In genomic region chr19:48391100-48392005, GRCh38 we compare ENCODE assay signal across 8 cellular contexts. TPM values are rescaled to one million over a fixed set of nuclear protein-coding genes. Genes with fewer than 3 reads are reported as not detected.
DNase-seq lines count a peak whose midpoint lies in the region; ATAC-seq and TF ChIP-seq lines count a peak whose summit lies in the region.

Gene KDELR1, minus strand, starts transcription at chr19:48391551. Its CDS starts 193 bp downstream, at chr19:48391358.

- peaks cover 34% of the 10 kb centered on the region for H3K4me1 ChIP-seq in CD8-positive, alpha-beta memory T cell (ENCODE audit: insufficient read depth, low read length)
- H3K4me1 ChIP-seq in uterus: peaks cover 0 to 16% of the 10 kb centered on the region in 2 donors

- TF ChIP-seq CTCF in uterus (IDR thresholded peaks at IDR 0.05): peak; percentile 87 to 92 (median 88)

- H3K36me3 Mint-ChIP-seq in CD8-positive, alpha-beta memory T cell: peaks cover 0 to 34% (median 6%) of the 10 kb centered on the region in 3 donors

- peak; percentile 51 to 73 for TF ChIP-seq POLR2A in uterus (IDR thresholded peaks at IDR 0.05)

- peak; percentile 74 for ATAC-seq in GM19463 (IDR thresholded peaks at IDR 0.05; ENCODE audit: unreplicated experiment)
- peak; percentile 94 for ATAC-seq in left cardiac atrium

- H3K4me1 Mint-ChIP-seq in CD8-positive, alpha-beta memory T cell: peaks cover 26 to 56% (median 32%) of the 10 kb centered on the region in 3 donors

- POLR2A ChIA-PET in CD8-positive, alpha-beta memory T cell (lab: Charles Lee): interaction anchor here (0.7 to 1.2 kb wide), 4 partner anchors 23 to 70 kb away, joined by 3 to 8 read pairs (median 4); partner anchors contain the start of genes SYNGR4 and TMEM143

- CTCF ChIA-PET in CD8-positive, alpha-beta memory T cell (lab: Charles Lee): interaction anchor here (0.6 to 2.4 kb wide), 25 partner anchors 8 to 226 kb away, joined by 3 to 21 read pairs (median 4); partner anchors contain the start of genes SYNGR4 and TMEM143

- H3K27me3 ChIP-seq in CD8-positive, alpha-beta memory T cell (ENCODE audit: insufficient read depth, low read length, poor library complexity, severe bottlenecking): peaks cover 26% of the 10 kb centered on the region
- H3K27me3 ChIP-seq in uterus: peaks cover 13 to 29% of the 10 kb centered on the region in 2 donors

- peak within 1 kb of the TSS; percentile 91 to 98 (median 92) for H3K4me3 Mint-ChIP-seq in CD8-positive, alpha-beta memory T cell

- peaks cover 22 to 24% of the 10 kb centered on the region in 2 donors for H3K27me3 Mint-ChIP-seq in CD8-positive, alpha-beta memory T cell

- H3K36me3 ChIP-seq in CD8-positive, alpha-beta memory T cell (ENCODE audit: insufficient read depth, low read length): peaks cover 16% of the 10 kb centered on the region
- H3K36me3 ChIP-seq in uterus: no peaks in the 10 kb centered on the region

- no peaks in the 10 kb centered on the region for H3K9me3 ChIP-seq in CD8-positive, alpha-beta memory T cell (ENCODE audit: low read length)
- no peaks in the 10 kb centered on the region for H3K9me3 ChIP-seq in uterus

- intact Hi-C loops in left cardiac atrium (cut with DNase I) (no loop called here), posterior vena cava (cut with DNase I) (no loop called here), uterus (cut with DNase I; ENCODE audit: low total_unique reads) (loop anchor here (10.0 kb wide), 1 partner anchor 53 kb away; the partner anchor contains the start of gene GRWD1)

- peak within 1 kb of the TSS; percentile 82 to 97 (median 94) for H3K27ac Mint-ChIP-seq in CD8-positive, alpha-beta memory T cell

- DNase-seq in CD8-positive, alpha-beta memory T cell: peak; percentile 64 to 80 (median 71)
- peak; percentile 50 for DNase-seq in LHCN-M2 (ENCODE audit: low read depth)
- DNase-seq in T-helper 1 cell: peak; percentile 50 to 72 (median 62)
- DNase-seq in amniotic epithelial cell (ENCODE audit: low read depth): peak; percentile 56
- peak; percentile 78 for DNase-seq in left cardiac atrium
- peak; percentile 92 for DNase-seq in posterior vena cava (ENCODE audit: low spot score)
- peak; percentile 75 to 81 for DNase-seq in uterus

- H3K27ac ChIP-seq in CD8-positive, alpha-beta memory T cell (ENCODE audit: low read depth, low read length): peak within 1 kb of the TSS; percentile 88
- peak within 1 kb of the TSS; percentile 87 to 92 for H3K27ac ChIP-seq in uterus

- H3K4me3 ChIP-seq in CD8-positive, alpha-beta memory T cell (ENCODE audit: low read length): peak within 1 kb of the TSS; percentile 93
- peak within 1 kb of the TSS; percentile 84 to 91 for H3K4me3 ChIP-seq in uterus

- peaks cover 0 to 2% (median 0%) of the 10 kb centered on the region in 5 donors for H3K9me3 Mint-ChIP-seq in CD8-positive, alpha-beta memory T cell

RNA-seq across cellular contexts. Expression of gene KDELR1, which starts in this region (rescaled TPM):
- total RNA-seq in CD8-positive, alpha-beta memory T cell: 10 to 100 TPM; 78.7 to 82.9 TPM
- 32.5 TPM for polyA plus RNA-seq in CD8-positive, alpha-beta memory T cell
- 115 and 121 TPM in 2 replicates for total RNA-seq in LHCN-M2 (2014; rRNA removed)
- 271 TPM for polyA plus RNA-seq in LHCN-M2 (2012)
- 100 to 1,000 TPM in 1 of 2 donors, 10 to 100 TPM in 1; 81.4 to 103 TPM for total RNA-seq in left cardiac atrium
- 100 to 1,000 TPM in 1 of 2 donors, 10 to 100 TPM in 1; 94.6 to 111 TPM for total RNA-seq in posterior vena cava
- total RNA-seq in uterus: 100 to 1,000 TPM in 2 of 4 donors, 10 to 100 TPM in 2; 58.5 to 137 (median 89.3) TPM

Comparison
In these comparisons a context has a peak if more than half of its experiments do, and no peak if none do; other contexts are left out.
1. Peak in every context shown above with its lines: DNase-seq, ATAC-seq, H3K4me3 ChIP-seq and H3K27ac ChIP-seq.